ENCODE assay signal across 2 cellular contexts in genomic region chr13:89822467-89822866, GRCh38.
TF ChIP-seq lines count a peak whose summit lies in the region.

No MANE protein-coding gene starts in this region.

TF ChIP-seq in HEK293T, 16 proteins besides CTCF, POLR2A, EP300 and RAD21:
- no peak for TF ChIP-seq CTBP1 (IDR thresholded peaks at IDR 0.05; ENCODE audit: borderline replicate concordance)
- TF ChIP-seq PKNOX1 (IDR thresholded peaks at IDR 0.05) = peak; percentile 73
TF ChIP-seq in HEK293T: peak in this region for 1.

TF ChIP-seq in H1, 55 proteins besides CTCF, POLR2A, EP300 and RAD21:
- TF ChIP-seq TBP (IDR thresholded peaks at IDR 0.05; ENCODE audit: low read depth, low read length) (no peak), SIN3A (conservative IDR thresholded peaks at IDR 0.05 in 1 of 2, IDR thresholded peaks at IDR 0.05 in 1 of 2; ENCODE audit: low read depth in 1 of 2, low read length in 2 of 2) (no peak)
